Comparison of ENCODE assay signal across 26 cellular contexts in genomic region chr9:126505697-126506346, GRCh38.
"Had no signal": no experiment of that assay in that cellular context is flagged by ENCODE, and none has a peak within 500 bp of the region (broad histone marks: within the 10 kb centered on the region; RNA-seq: fewer than 3 reads in every experiment).

No MANE protein-coding gene starts in this region.

- H3K36me3 ChIP-seq: right atrium auricular region, transverse colon had no signal

- H3K79me2 ChIP-seq: parathyroid adenoma had no signal

- H3K27ac Mint-ChIP-seq: activated CD4-positive, alpha-beta T cell treated with anti-CD3 and anti-CD28 coated beads for 36 hours; activated CD8-positive, alpha-beta T cell treated with anti-CD3 and anti-CD28 coated beads, Interleukin-2, amount 10 ng/mL, durations not matched to agents 7 days and 5 days; activated naive CD8-positive, alpha-beta T cell treated with anti-CD3 and anti-CD28 coated beads for 36 hours; activated T-cell treated with anti-CD3 and anti-CD28 coated beads, Interleukin-2, amount 50 U/mL, for 24 hours; activated T-helper 17 cell treated with anti-CD3 and anti-CD28 coated beads, Interleukin-2, amount 50 U/mL, for 72 hours; effector memory CD8-positive, alpha-beta T cell; nephron had no signal

- H2AFZ ChIP-seq: parathyroid adenoma had no signal

- ATAC-seq: activated CD4-positive, alpha-beta T cell treated with anti-CD3 and anti-CD28 coated beads for 36 hours; activated CD8-positive, alpha-beta T cell treated with anti-CD3 and anti-CD28 coated beads, Interleukin-2, amount 10 ng/mL, durations not matched to agents 7 days and 5 days; activated T-helper 17 cell treated with anti-CD3 and anti-CD28 coated beads, Interleukin-2, amount 50 U/mL, for 72 hours; body of pancreas; effector memory CD8-positive, alpha-beta T cell; gastroesophageal sphincter; heart left ventricle; mucosa of descending colon had no signal

- H3K4me3 ChIP-seq: adrenal gland, body of pancreas, coronary artery, gastroesophageal sphincter, heart left ventricle, left ventricle myocardium inferior, lung, mucosa of descending colon, right atrium auricular region, spleen, transverse colon had no signal

- H3K4me1 ChIP-seq: parathyroid adenoma, transverse colon had no signal

- H3K27me3 Mint-ChIP-seq: effector memory CD8-positive, alpha-beta T cell had no signal

- H3K27me3 ChIP-seq: adrenal gland, body of pancreas, right atrium auricular region had no signal

- H3K9me3 ChIP-seq: adrenal gland, body of pancreas, gastroesophageal sphincter, heart left ventricle, left ventricle myocardium inferior, mucosa of descending colon, right atrium auricular region, spleen, transverse colon had no signal

- H3K27ac ChIP-seq: adrenal gland, body of pancreas, coronary artery, gastroesophageal sphincter, heart left ventricle, left ventricle myocardium inferior, parathyroid adenoma, right atrium auricular region, spleen, transverse colon had no signal

- H3K4me1 Mint-ChIP-seq: activated T-helper 17 cell treated with anti-CD3 and anti-CD28 coated beads, Interleukin-2, amount 50 U/mL, for 72 hours; nephron had no signal

- DNase-seq: activated CD4-positive, alpha-beta T cell treated with anti-CD3 and anti-CD28 coated beads for 36 hours; activated CD4-positive, CD25-positive, alpha-beta regulatory T cell; activated CD8-positive, alpha-beta T cell treated with anti-CD3 and anti-CD28 coated beads, Interleukin-2, amount 10 ng/mL, durations not matched to agents 7 days and 5 days; activated naive CD4-positive, alpha-beta T cell; activated naive CD8-positive, alpha-beta T cell treated with anti-CD3 and anti-CD28 coated beads for 36 hours; activated T-cell treated with anti-CD3 and anti-CD28 coated beads, Interleukin-2, amount 50 U/mL, for 24 hours; adrenal gland; cerebellar nuclear complex; effector memory CD8-positive, alpha-beta T cell; kidney glomerular epithelial cell; left ventricle myocardium inferior; mesendoderm; stimulated activated naive CD4-positive, alpha-beta T cell treated with Interleukin-2 at 50 U/mL for 16 hours; T-helper 1 cell; transverse colon had no signal

- H3K9ac ChIP-seq: parathyroid adenoma had no signal

- H3K4me3 Mint-ChIP-seq: activated CD4-positive, alpha-beta T cell treated with anti-CD3 and anti-CD28 coated beads for 36 hours; activated CD8-positive, alpha-beta T cell treated with anti-CD3 and anti-CD28 coated beads, Interleukin-2, amount 10 ng/mL, durations not matched to agents 7 days and 5 days; activated naive CD8-positive, alpha-beta T cell treated with anti-CD3 and anti-CD28 coated beads for 36 hours; activated T-cell treated with anti-CD3 and anti-CD28 coated beads, Interleukin-2, amount 50 U/mL, for 24 hours; activated T-helper 17 cell treated with anti-CD3 and anti-CD28 coated beads, Interleukin-2, amount 50 U/mL, for 72 hours; effector memory CD8-positive, alpha-beta T cell; nephron had no signal

- H3K9me3 Mint-ChIP-seq: activated naive CD8-positive, alpha-beta T cell treated with anti-CD3 and anti-CD28 coated beads for 36 hours; activated T-cell treated with anti-CD3 and anti-CD28 coated beads, Interleukin-2, amount 50 U/mL, for 24 hours; activated T-helper 17 cell treated with anti-CD3 and anti-CD28 coated beads, Interleukin-2, amount 50 U/mL, for 72 hours; effector memory CD8-positive, alpha-beta T cell; nephron had no signal

- H3K36me3 Mint-ChIP-seq: activated naive CD8-positive, alpha-beta T cell treated with anti-CD3 and anti-CD28 coated beads for 36 hours had no signal
